In the genomic region with DNA sequence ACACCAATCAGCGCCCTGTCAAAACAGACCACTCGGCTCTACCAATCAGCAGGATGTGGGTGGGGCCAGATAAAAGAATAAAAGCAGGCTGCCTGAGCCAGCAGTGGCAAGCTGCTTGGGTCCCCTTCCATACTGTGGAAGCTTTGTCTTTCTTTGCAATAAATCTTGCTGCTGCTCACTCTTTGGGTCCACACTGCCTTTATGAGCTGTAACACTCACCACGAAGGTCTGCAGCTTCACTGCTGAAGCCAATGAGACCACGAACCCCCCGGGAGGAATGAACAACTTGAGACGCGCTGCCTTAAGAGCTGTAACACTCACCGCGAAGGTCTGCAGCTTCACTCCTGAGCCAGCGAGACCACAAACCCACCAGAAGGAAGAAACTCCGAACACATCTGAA, we compare ENCODE assay signal across 7 cellular contexts. TPM values are rescaled to one million over a fixed set of nuclear protein-coding genes. Genes with fewer than 3 reads are reported as not detected.
DNase-seq lines count a peak whose midpoint lies in the region; ATAC-seq and TF ChIP-seq lines count a peak whose summit lies in the region.
"Not testable (repeated sequence)": the region's sequence is repeated elsewhere in the genome, so short reads cannot be mapped to it uniquely, and the experiment has no call there.

No MANE protein-coding gene starts in this region.

- H3K4me3 Mint-ChIP-seq in CD8-positive, alpha-beta memory T cell, result peak overlapping the region; percentile 84 to 92 (median 88)
- H3K4me3 Mint-ChIP-seq in activated CD4-positive, alpha-beta memory T cell treated with anti-CD3 and anti-CD28 coated beads for 36 hours, result peak overlapping the region; percentile 53
- H3K4me3 Mint-ChIP-seq in activated T-helper 1 cell treated with anti-CD3 and anti-CD28 coated beads, Interleukin-12 subunit alpha, Interleukin-12 subunit beta, Interleukin-2, Interleukin-4 antibody, amounts not matched to agents 30 ng/mL and 10 ng/mL and 1 ng/mL, durations not matched to agents 14 hours and 24 hours and 36 hours, result peak overlapping the region; percentile 73
- H3K4me3 Mint-ChIP-seq in activated naive CD8-positive, alpha-beta T cell treated with anti-CD3 and anti-CD28 coated beads, Interleukin-2, amount 50 U/mL, for 24 hours, result peak overlapping the region; percentile 73
- H3K4me3 Mint-ChIP-seq in immature natural killer cell, result peak overlapping the region; percentile 79 to 90 (median 82)
- H3K4me3 Mint-ChIP-seq in osteocyte (ENCODE audit: unreplicated experiment), result not testable (repeated sequence)

- H3K27ac Mint-ChIP-seq in CD8-positive, alpha-beta memory T cell, result peak overlapping the region; percentile 80 to 96 (median 90)
- peak overlapping the region; percentile 21 for H3K27ac Mint-ChIP-seq in activated CD4-positive, alpha-beta memory T cell treated with anti-CD3 and anti-CD28 coated beads for 36 hours
- H3K27ac Mint-ChIP-seq in activated T-helper 1 cell treated with anti-CD3 and anti-CD28 coated beads, Interleukin-12 subunit alpha, Interleukin-12 subunit beta, Interleukin-2, Interleukin-4 antibody, amounts not matched to agents 30 ng/mL and 10 ng/mL and 1 ng/mL, durations not matched to agents 14 hours and 24 hours and 36 hours, result peak overlapping the region; percentile 55
- H3K27ac Mint-ChIP-seq in activated naive CD8-positive, alpha-beta T cell treated with anti-CD3 and anti-CD28 coated beads, Interleukin-2, amount 50 U/mL, for 24 hours, result peak overlapping the region; percentile 73
- peak overlapping the region; percentile 26 to 92 (median 81) for H3K27ac Mint-ChIP-seq in immature natural killer cell
- H3K27ac Mint-ChIP-seq in osteocyte (ENCODE audit: unreplicated experiment), result not testable (repeated sequence)

- ATAC-seq in activated naive CD8-positive, alpha-beta T cell treated with anti-CD3 and anti-CD28 coated beads, Interleukin-2, amount 50 U/mL, for 24 hours, result not testable (repeated sequence)

- not testable (repeated sequence) for H3K27me3 Mint-ChIP-seq in CD8-positive, alpha-beta memory T cell; activated CD4-positive, alpha-beta memory T cell treated with anti-CD3 and anti-CD28 coated beads for 36 hours; activated T-helper 1 cell treated with anti-CD3 and anti-CD28 coated beads, Interleukin-12 subunit alpha, Interleukin-12 subunit beta, Interleukin-2, Interleukin-4 antibody, amounts not matched to agents 30 ng/mL and 10 ng/mL and 1 ng/mL, durations not matched to agents 14 hours and 24 hours and 36 hours (ENCODE audit: insufficient read depth); activated naive CD8-positive, alpha-beta T cell treated with anti-CD3 and anti-CD28 coated beads, Interleukin-2, amount 50 U/mL, for 24 hours; immature natural killer cell (ENCODE audit: low read depth in 3 of 3); osteocyte (ENCODE audit: unreplicated experiment)

- POLR2A ChIA-PET in CD8-positive, alpha-beta memory T cell (lab: Charles Lee); activated CD4-positive, alpha-beta memory T cell treated with anti-CD3 and anti-CD28 coated beads for 36 hours (lab: Charles Lee): not testable (repeated sequence)

- not testable (repeated sequence) for H3K9me2 ChIP-seq in SU-DHL-6 (replicated peaks; ENCODE audit: insufficient read depth, low read length)

- not testable (repeated sequence) for H3K9ac ChIP-seq in SU-DHL-6 (ENCODE audit: low read length)

- CTCF ChIA-PET in CD8-positive, alpha-beta memory T cell (lab: Charles Lee); activated CD4-positive, alpha-beta memory T cell treated with anti-CD3 and anti-CD28 coated beads for 36 hours (lab: Charles Lee): not testable (repeated sequence)

- not testable (repeated sequence) for TF ChIP-seq CTCF in SU-DHL-6 (IDR thresholded peaks at IDR 0.05; ENCODE audit: insufficient read depth, low read length, poor library complexity, severe bottlenecking); osteocyte (IDR thresholded peaks at IDR 0.05)

- peaks cover 15% of the 10 kb centered on the region for H3K4me1 ChIP-seq in CD8-positive, alpha-beta memory T cell (ENCODE audit: insufficient read depth, low read length)

- not testable (repeated sequence) for H4K20me1 ChIP-seq in SU-DHL-6 (ENCODE audit: low read depth, low read length)

- peaks cover 28 to 42% (median 32%) of the 10 kb centered on the region in 3 donors for H3K4me1 Mint-ChIP-seq in CD8-positive, alpha-beta memory T cell
- H3K4me1 Mint-ChIP-seq in activated CD4-positive, alpha-beta memory T cell treated with anti-CD3 and anti-CD28 coated beads for 36 hours (ENCODE audit: low read depth), result peaks cover 29% of the 10 kb centered on the region
- H3K4me1 Mint-ChIP-seq in activated T-helper 1 cell treated with anti-CD3 and anti-CD28 coated beads, Interleukin-12 subunit alpha, Interleukin-12 subunit beta, Interleukin-2, Interleukin-4 antibody, amounts not matched to agents 30 ng/mL and 10 ng/mL and 1 ng/mL, durations not matched to agents 14 hours and 24 hours and 36 hours (ENCODE audit: low read depth), result peaks cover 34% of the 10 kb centered on the region
- peaks cover 38% of the 10 kb centered on the region for H3K4me1 Mint-ChIP-seq in activated naive CD8-positive, alpha-beta T cell treated with anti-CD3 and anti-CD28 coated beads, Interleukin-2, amount 50 U/mL, for 24 hours
- H3K4me1 Mint-ChIP-seq in immature natural killer cell, result peaks cover 20 to 29% of the 10 kb centered on the region in 2 donors
- H3K4me1 Mint-ChIP-seq in osteocyte (ENCODE audit: unreplicated experiment), result not testable (repeated sequence)

- intact Hi-C loops in activated CD4-positive, alpha-beta memory T cell treated with anti-CD3 and anti-CD28 coated beads for 36 hours (cut with micrococcal nuclease), result loop anchor here (5.0 kb wide), 2 partner anchors 473 to 1077 kb away; no protein-coding TSS in a partner anchor
- intact Hi-C loops in activated T-helper 1 cell treated with anti-CD3 and anti-CD28 coated beads, Interleukin-12 subunit alpha, Interleukin-12 subunit beta, Interleukin-2, Interleukin-4 antibody, amounts not matched to agents 30 ng/mL and 10 ng/mL and 1 ng/mL, durations not matched to agents 14 hours and 24 hours and 36 hours (cut with micrococcal nuclease), result loop anchor here (5.0 kb wide), 2 partner anchors 458 to 473 kb away; no protein-coding TSS in a partner anchor

- peak overlapping the region; percentile 43 for H3K4me3 ChIP-seq in CD8-positive, alpha-beta memory T cell (ENCODE audit: low read length)
- not testable (repeated sequence) for H3K4me3 ChIP-seq in SU-DHL-6 (ENCODE audit: insufficient read depth, low read length, poor library complexity, severe bottlenecking)

- peak in 3 of 5 donors; percentile 8 to 53 (median 25) for DNase-seq in CD8-positive, alpha-beta memory T cell
- DNase-seq in activated CD4-positive, alpha-beta memory T cell treated with anti-CD3 and anti-CD28 coated beads for 36 hours, result peak; percentile 28
- DNase-seq in activated T-helper 1 cell treated with anti-CD3 and anti-CD28 coated beads, Interleukin-12 subunit alpha, Interleukin-12 subunit beta, Interleukin-2, Interleukin-4 antibody, amounts not matched to agents 30 ng/mL and 10 ng/mL and 1 ng/mL, durations not matched to agents 14 hours and 24 hours and 36 hours (ENCODE audit: low spot score); activated naive CD8-positive, alpha-beta T cell treated with anti-CD3 and anti-CD28 coated beads, Interleukin-2, amount 50 U/mL, for 24 hours: not testable (repeated sequence)
- DNase-seq in immature natural killer cell, result peak; percentile 25 to 39 (median 31)
- DNase-seq in osteocyte (ENCODE audit: extremely low spot score, unreplicated experiment), result peak; percentile 40

- not testable (repeated sequence) for H3K36me3 Mint-ChIP-seq in CD8-positive, alpha-beta memory T cell; activated CD4-positive, alpha-beta memory T cell treated with anti-CD3 and anti-CD28 coated beads for 36 hours; activated T-helper 1 cell treated with anti-CD3 and anti-CD28 coated beads, Interleukin-12 subunit alpha, Interleukin-12 subunit beta, Interleukin-2, Interleukin-4 antibody, amounts not matched to agents 30 ng/mL and 10 ng/mL and 1 ng/mL, durations not matched to agents 14 hours and 24 hours and 36 hours (ENCODE audit: low read depth); activated naive CD8-positive, alpha-beta T cell treated with anti-CD3 and anti-CD28 coated beads, Interleukin-2, amount 50 U/mL, for 24 hours (ENCODE audit: low read depth); immature natural killer cell; osteocyte (ENCODE audit: unreplicated experiment)

- H3K9me3 Mint-ChIP-seq in CD8-positive, alpha-beta memory T cell; activated CD4-positive, alpha-beta memory T cell treated with anti-CD3 and anti-CD28 coated beads for 36 hours; activated T-helper 1 cell treated with anti-CD3 and anti-CD28 coated beads, Interleukin-12 subunit alpha, Interleukin-12 subunit beta, Interleukin-2, Interleukin-4 antibody, amounts not matched to agents 30 ng/mL and 10 ng/mL and 1 ng/mL, durations not matched to agents 14 hours and 24 hours and 36 hours; activated naive CD8-positive, alpha-beta T cell treated with anti-CD3 and anti-CD28 coated beads, Interleukin-2, amount 50 U/mL, for 24 hours; immature natural killer cell; osteocyte (ENCODE audit: unreplicated experiment): not testable (repeated sequence)

- H3K27me3 ChIP-seq in CD8-positive, alpha-beta memory T cell (ENCODE audit: insufficient read depth, low read length, poor library complexity, severe bottlenecking); SU-DHL-6 (ENCODE audit: low read length): not testable (repeated sequence)

- not testable (repeated sequence) for H3K79me2 ChIP-seq in SU-DHL-6 (ENCODE audit: insufficient read depth, low read length)

- H3K9me3 ChIP-seq in CD8-positive, alpha-beta memory T cell (ENCODE audit: low read length); SU-DHL-6 (ENCODE audit: insufficient read depth, low read length): not testable (repeated sequence)

- H3F3A ChIP-seq in SU-DHL-6 (ENCODE audit: insufficient read depth), result not testable (repeated sequence)

- H2AFZ ChIP-seq in SU-DHL-6 (ENCODE audit: low read depth, low read length, severe bottlenecking), result peak overlapping the region; percentile 46

- not testable (repeated sequence) for H3K27ac ChIP-seq in CD8-positive, alpha-beta memory T cell (ENCODE audit: low read depth, low read length); SU-DHL-6 (ENCODE audit: low read depth, low read length)

- not testable (repeated sequence) for H3K36me3 ChIP-seq in CD8-positive, alpha-beta memory T cell (ENCODE audit: insufficient read depth, low read length); SU-DHL-6 (ENCODE audit: low read length)

- H3K4me2 ChIP-seq in SU-DHL-6 (ENCODE audit: low read depth, low read length, poor library complexity, severe bottlenecking), result not testable (repeated sequence)

RNA-seq across cellular contexts. Expression of gene SOD1, which starts 4.7 kb away (rescaled TPM):
- 100 to 1,000 TPM; 309 to 311 TPM for total RNA-seq in CD8-positive, alpha-beta memory T cell
- 542 TPM for polyA plus RNA-seq in CD8-positive, alpha-beta memory T cell
- 100 to 1,000 TPM; 280 to 286 TPM for total RNA-seq in activated CD4-positive, alpha-beta memory T cell treated with anti-CD3 and anti-CD28 coated beads for 36 hours
- total RNA-seq in activated T-helper 1 cell treated with anti-CD3 and anti-CD28 coated beads, Interleukin-12 subunit alpha, Interleukin-12 subunit beta, Interleukin-2, Interleukin-4 antibody, amounts not matched to agents 30 ng/mL and 10 ng/mL and 1 ng/mL, durations not matched to agents 14 hours and 24 hours and 36 hours, result 346 and 354 TPM in 2 replicates
- 100 to 1,000 TPM; 265 to 433 (median 333) TPM for polyA plus RNA-seq in immature natural killer cell
- total RNA-seq in osteocyte, result 195 and 205 TPM in 2 replicates
